Comparison of ENCODE assay signal across 12 cellular contexts in genomic region chr1:228804640-228805413, GRCh38.
A peak's percentile ranks its signal among the peaks of the same experiment; 100 is the strongest.
DNase-seq lines count a peak whose midpoint lies in the region; ATAC-seq and TF ChIP-seq lines count a peak whose summit lies in the region.
"Had no signal": no experiment of that assay in that cellular context is flagged by ENCODE, and none has a peak within 500 bp of the region (broad histone marks: within the 10 kb centered on the region; RNA-seq: fewer than 3 reads in every experiment).

No MANE protein-coding gene starts in this region.

- no peaks in the 10 kb centered on the region for H3K27me3 ChIP-seq in HAP-1 (ENCODE audit: low read depth)

- ATAC-seq in HG02840 (IDR thresholded peaks at IDR 0.05; ENCODE audit: low FRiP score, unreplicated experiment), result no peak

- peak overlapping the region; percentile 59 for H3K4me3 Mint-ChIP-seq in nephron progenitor cell

- no peaks in the 10 kb centered on the region for H3K9me3 Mint-ChIP-seq in nephron progenitor cell

- H3K4me3 ChIP-seq in HAP-1, result no peak overlapping the region

- TF ChIP-seq CTCF in nephron progenitor cell (IDR thresholded peaks at IDR 0.05), result no peak

- H3K27ac Mint-ChIP-seq in nephron progenitor cell, result peak overlapping the region; percentile 92

- H3K9me3 ChIP-seq in KOPT-K1 (ENCODE audit: insufficient read depth, low read length, poor library complexity, severe bottlenecking) (no peaks in the 10 kb centered on the region), HAP-1 (no peaks in the 10 kb centered on the region)

- H3K27ac ChIP-seq in KOPT-K1 (ENCODE audit: low read depth, low read length, poor library complexity, severe bottlenecking), result peak overlapping the region; percentile 66
- H3K27ac ChIP-seq: parathyroid adenoma had no signal

- H3K36me3 ChIP-seq in KOPT-K1 (ENCODE audit: insufficient read depth, low read length), result no peaks in the 10 kb centered on the region
- H3K36me3 ChIP-seq in HAP-1 (replicated peaks), result no peaks in the 10 kb centered on the region

- peaks cover 61% of the 10 kb centered on the region for H3K4me1 Mint-ChIP-seq in nephron progenitor cell

- H3K27me3 Mint-ChIP-seq in nephron progenitor cell (ENCODE audit: low read depth, poor library complexity), result peaks cover 7% of the 10 kb centered on the region

- peaks cover 4% of the 10 kb centered on the region; the same call in 1 of the 2 replicates for H3K4me1 ChIP-seq in HAP-1
- H3K4me1 ChIP-seq: parathyroid adenoma had no signal

- in situ Hi-C loops in HAP-1 (cut with MboI; ENCODE audit: low sequenced_read_pairs), result no loop called here

- DNase-seq in DMS153 treated with DMSO at 0.1 percent for 48 hours (lab: John Stamatoyannopoulos, UW; ENCODE audit: unreplicated experiment), result peak; percentile 49
- peak; percentile 72 for DNase-seq in activated effector memory CD4-positive, alpha-beta T cell treated with anti-CD3 and anti-CD28 coated beads, Interleukin-2, amount 50 U/mL, for 16 hours
- DNase-seq in nephron progenitor cell, result no peak
- DNase-seq in NCI-H82 treated with DMSO at 0.1 percent for 48 hours (lab: John Stamatoyannopoulos, UW; ENCODE audit: unreplicated experiment), result no peak
- no peak for DNase-seq in HAP-1 (ENCODE audit: low spot score in 2 of 2)
- no peak for DNase-seq in NCI-H146 (lab: John Stamatoyannopoulos, UW)
- DNase-seq: amygdala, IMR-90, SHP77 treated with DMSO at 0.1 percent for 48 hours had no signal

- H3K36me3 Mint-ChIP-seq in nephron progenitor cell (ENCODE audit: low read depth), result no peaks in the 10 kb centered on the region

Comparison
In these comparisons a context has a peak if more than half of its experiments do, and no peak if none do; other contexts are left out.
1. DNase-seq: peak in DMS153 treated with DMSO at 0.1 percent for 48 hours (single experiment) and activated effector memory CD4-positive, alpha-beta T cell treated with anti-CD3 and anti-CD28 coated beads, Interleukin-2, amount 50 U/mL, for 16 hours (single experiment); none in nephron progenitor cell (single experiment), NCI-H82 treated with DMSO at 0.1 percent for 48 hours (single experiment), HAP-1 (0 of 2) and NCI-H146 (single experiment).